Comparison of ENCODE assay signal across 10 cellular contexts in genomic region chr10:32950457-32951109, GRCh38. TPM values are rescaled to one million over a fixed set of nuclear protein-coding genes. Genes with fewer than 3 reads are reported as not detected.
A peak's percentile ranks its signal among the peaks of the same experiment; 100 is the strongest.
DNase-seq lines count a peak whose midpoint lies in the region; ATAC-seq and TF ChIP-seq lines count a peak whose summit lies in the region.
"Had no signal": no experiment of that assay in that cellular context is flagged by ENCODE, and none has a peak within 500 bp of the region (broad histone marks: within the 10 kb centered on the region; RNA-seq: fewer than 3 reads in every experiment).

No MANE protein-coding gene starts in this region.

- H2AFZ ChIP-seq in Loucy (ENCODE audit: low read length) (no peak overlapping the region), parathyroid adenoma (no peak overlapping the region)

- ATAC-seq in HG03159 (IDR thresholded peaks at IDR 0.05; ENCODE audit: unreplicated experiment): no peak

- TF ChIP-seq CTCF in Loucy (conservative IDR thresholded peaks at IDR 0.05; ENCODE audit: low read length) (no peak), endodermal cell (conservative IDR thresholded peaks at IDR 0.05) (no peak), parathyroid adenoma (IDR thresholded peaks at IDR 0.05) (no peak)

- peaks cover 84% of the 10 kb centered on the region for H3K4me1 ChIP-seq in Loucy (ENCODE audit: insufficient read depth, low read length, poor library complexity, severe bottlenecking)
- peaks cover 20% of the 10 kb centered on the region for H3K4me1 ChIP-seq in endodermal cell (ENCODE audit: control insufficient read depth, insufficient read depth, low read length)
- peaks cover 36% of the 10 kb centered on the region for H3K4me1 ChIP-seq in parathyroid adenoma
- H3K4me1 ChIP-seq in SJCRH30: peaks cover 14% of the 10 kb centered on the region

- H3K9me3 ChIP-seq in Loucy (ENCODE audit: insufficient read depth, low read depth, low read length) (no peaks in the 10 kb centered on the region), endodermal cell (ENCODE audit: control insufficient read depth, low read length) (no peaks in the 10 kb centered on the region), parathyroid adenoma (ENCODE audit: control insufficient read depth, low read length) (no peaks in the 10 kb centered on the region), SJCRH30 (replicated peaks) (no peaks in the 10 kb centered on the region)

- H3K9me3 Mint-ChIP-seq in endodermal cell: no peaks in the 10 kb centered on the region

- H3K27me3 Mint-ChIP-seq in endodermal cell (ENCODE audit: insufficient read depth): no peaks in the 10 kb centered on the region

- H3K4me3 ChIP-seq in Loucy (ENCODE audit: low read length, poor library complexity, severe bottlenecking) (peak overlapping the region; percentile 85), endodermal cell (ENCODE audit: low read length) (peak overlapping the region; percentile 78), parathyroid adenoma (ENCODE audit: low read depth, low read length) (no peak overlapping the region), SJCRH30 (no peak overlapping the region)

- peaks cover 72% of the 10 kb centered on the region for H3K4me1 Mint-ChIP-seq in endodermal cell

- H3K27ac ChIP-seq in endodermal cell (ENCODE audit: low read depth, low read length) (peak overlapping the region; percentile 45), parathyroid adenoma (peak overlapping the region; percentile 9), SJCRH30 (no peak overlapping the region)

- H4K20me1 ChIP-seq in Loucy (ENCODE audit: insufficient read depth, low read length, poor library complexity, severe bottlenecking): peaks cover 95% of the 10 kb centered on the region

- H3K36me3 Mint-ChIP-seq in endodermal cell (ENCODE audit: low read depth): no peaks in the 10 kb centered on the region

- H3K4me2 ChIP-seq in Loucy (ENCODE audit: low read depth, low read length, poor library complexity, severe bottlenecking) (peak overlapping the region; percentile 99), parathyroid adenoma (ENCODE audit: low read length) (no peak overlapping the region)

- 12% methylated on average over 6 of the region's 6 CpGs; no CpG with 5 or more reads in 1 of the 2 experiments for WGBS in endodermal cell (ENCODE audit: insufficient coverage in 1 of 2, insufficient read length in 1 of 2), 2 experiments

- H3K27me3 ChIP-seq in Loucy (ENCODE audit: insufficient read depth, low read length, poor library complexity, severe bottlenecking) (no peaks in the 10 kb centered on the region), endodermal cell (ENCODE audit: control insufficient read depth, insufficient read depth, low read length, poor library complexity, severe bottlenecking) (no peaks in the 10 kb centered on the region), parathyroid adenoma (ENCODE audit: control insufficient read depth, insufficient read depth, low read length) (no peaks in the 10 kb centered on the region), SJCRH30 (no peaks in the 10 kb centered on the region)

- peak overlapping the region; percentile 23 for H3K9ac ChIP-seq in Loucy (ENCODE audit: low read depth, low read length, poor library complexity, severe bottlenecking)
- peak overlapping the region; percentile 12 for H3K9ac ChIP-seq in endodermal cell (ENCODE audit: extremely low read depth, low read length, poor library complexity, severe bottlenecking)
- no peak overlapping the region for H3K9ac ChIP-seq in parathyroid adenoma

- H3F3A ChIP-seq in Loucy (ENCODE audit: low read depth): 0 out of 2 replicates have a peak, but pooled peaks cover 3% of the 10 kb centered on the region

- H3K36me3 ChIP-seq in Loucy (ENCODE audit: insufficient read depth, low read length): no peaks in the 10 kb centered on the region
- H3K36me3 ChIP-seq in endodermal cell (ENCODE audit: control insufficient read depth, insufficient read depth, low read length): no peaks in the 10 kb centered on the region
- H3K36me3 ChIP-seq in parathyroid adenoma (ENCODE audit: control insufficient read depth, insufficient read depth, low read length): no peaks in the 10 kb centered on the region
- H3K36me3 ChIP-seq in SJCRH30: peaks cover 11% of the 10 kb centered on the region; the same call in 1 of the 2 replicates

- DNase-seq in DMS53 (lab: John Stamatoyannopoulos, UW) (peak; percentile 32), DMS53 treated with DMSO at 0.1 percent for 48 hours (lab: John Stamatoyannopoulos, UW; ENCODE audit: unreplicated experiment) (no peak), endodermal cell (no peak), SJCRH30 (no peak)
- DNase-seq in stimulated activated naive CD4-positive, alpha-beta T cell treated with Interleukin-2 at 50 U/mL for 16 hours (lab: John Stamatoyannopoulos, UW): no peak
- DNase-seq: activated naive CD4-positive, alpha-beta T cell treated with anti-CD3 and anti-CD28 coated beads, Interleukin-2, amount 50 U/mL, for 16 hours; stimulated activated CD4-positive, alpha-beta T cell treated with anti-CD3 and anti-CD28 coated beads, Interleukin-15, amount 100 ng/mL, for 24 hours had no signal

- no peaks in the 10 kb centered on the region for H3K9me2 ChIP-seq in Loucy (replicated peaks; ENCODE audit: low read depth, low read length)

- peak overlapping the region; percentile 38 for H3K4me3 Mint-ChIP-seq in endodermal cell

- H3K27ac Mint-ChIP-seq in endodermal cell: peak overlapping the region; percentile 72

- peaks cover 100% of the 10 kb centered on the region for H3K79me2 ChIP-seq in Loucy (ENCODE audit: insufficient read depth, low read length)
- H3K79me2 ChIP-seq in parathyroid adenoma: peaks cover 38% of the 10 kb centered on the region

RNA-seq across cellular contexts. Expression of gene ITGB1, which starts 7.4 kb away (rescaled TPM):
- total RNA-seq in endodermal cell: 100 to 1,000 TPM; 239 to 285 TPM
- 324 TPM for polyA plus RNA-seq in endodermal cell (2013, experiment 1 of 2)
- polyA plus RNA-seq in endodermal cell (2013, experiment 2 of 2): 351 TPM
- total RNA-seq in SJCRH30 (2014; rRNA removed; shearing (Covaris generic)): 331 and 339 TPM in 2 replicates

Comparison
In these comparisons a context has a peak if more than half of its experiments do, and no peak if none do; other contexts are left out.
1. H3K4me3 ChIP-seq: peak in Loucy (single experiment) and endodermal cell (single experiment); none in parathyroid adenoma (single experiment) and SJCRH30 (single experiment).